ENCODE assay signal across 1 cellular context in genomic region chr1:117928881-117929339, GRCh38.
TF ChIP-seq lines count a peak whose summit lies in the region.

No MANE protein-coding gene starts in this region.

TF ChIP-seq in HepG2, 621 proteins besides CTCF, POLR2A, EP300 and RAD21 (continued from another document and continues in another):
- TF ChIP-seq PBX3 (CRISPR knock-in tag; IDR thresholded peaks at IDR 0.05; ENCODE audit: borderline replicate concordance) (no peak), ARNT2 (CRISPR knock-in tag; IDR thresholded peaks at IDR 0.05; ENCODE audit: low read depth) (peak; percentile 58; the same call in 1 of the 2 replicates), SATB2 (CRISPR knock-in tag; IDR thresholded peaks at IDR 0.05) (no peak), CBX2 (IDR thresholded peaks at IDR 0.05; ENCODE audit: low read depth, low read length) (no peak), CBX2 (CRISPR knock-in tag; IDR thresholded peaks at IDR 0.05; ENCODE audit: low read depth) (no peak), HMG20B (CRISPR knock-in tag; conservative IDR thresholded peaks at IDR 0.05) (no peak), CREBL2 (CRISPR knock-in tag; IDR thresholded peaks at IDR 0.05; ENCODE audit: borderline replicate concordance) (no peak), ZNF660 (CRISPR knock-in tag; IDR thresholded peaks at IDR 0.05; ENCODE audit: borderline replicate concordance, low read depth) (no peak), ZNF747 (CRISPR knock-in tag; IDR thresholded peaks at IDR 0.05; ENCODE audit: borderline replicate concordance) (0 out of 2 replicates have a peak, but pooled peaks have one; percentile 52), TOPORS (CRISPR knock-in tag; IDR thresholded peaks at IDR 0.05) (no peak), ZNF891 (CRISPR knock-in tag; IDR thresholded peaks at IDR 0.05) (0 out of 2 replicates have a peak, but pooled peaks have one; percentile 18), POLR2AphosphoS5 (IDR thresholded peaks at IDR 0.05; ENCODE audit: low read depth, low read length) (no peak), MEIS1 (CRISPR knock-in tag; IDR thresholded peaks at IDR 0.05; ENCODE audit: borderline replicate concordance) (peak; percentile 53; the same call in 1 of the 2 replicates), ZBTB46 (CRISPR knock-in tag; IDR thresholded peaks at IDR 0.05; ENCODE audit: borderline replicate concordance) (0 out of 2 replicates have a peak, but pooled peaks have one; percentile 24), ZNF883 (CRISPR knock-in tag; IDR thresholded peaks at IDR 0.05; ENCODE audit: not compliant biosample characterization) (no peak), TRAFD1 (CRISPR knock-in tag; IDR thresholded peaks at IDR 0.05; ENCODE audit: borderline replicate concordance) (no peak; the same call in 1 of the 2 replicates), HOXA7 (CRISPR knock-in tag; IDR thresholded peaks at IDR 0.05) (no peak), MLXIP (CRISPR knock-in tag; IDR thresholded peaks at IDR 0.05; ENCODE audit: borderline replicate concordance) (no peak), SP1 (IDR thresholded peaks at IDR 0.05) (no peak), SP1 (CRISPR knock-in tag; IDR thresholded peaks at IDR 0.05) (no peak), AKAP8 (CRISPR knock-in tag; IDR thresholded peaks at IDR 0.05) (peak; percentile 42; the same call in 1 of the 2 replicates), ARNTL (CRISPR knock-in tag; IDR thresholded peaks at IDR 0.05) (0 out of 2 replicates have a peak, but pooled peaks have one; percentile 10), ZNF264 (CRISPR knock-in tag; IDR thresholded peaks at IDR 0.05) (no peak), ZNF501 (CRISPR knock-in tag; IDR thresholded peaks at IDR 0.05) (no peak), ZMAT3 (CRISPR knock-in tag; conservative IDR thresholded peaks at IDR 0.05) (no peak; the same call in 1 of the 2 replicates), MAX (IDR thresholded peaks at IDR 0.05) (no peak), ZNF280B (CRISPR knock-in tag; IDR thresholded peaks at IDR 0.05; ENCODE audit: borderline replicate concordance) (no peak), MXD4 (CRISPR knock-in tag; IDR thresholded peaks at IDR 0.05) (no peak), ETV5 (CRISPR knock-in tag; IDR thresholded peaks at IDR 0.05; ENCODE audit: borderline replicate concordance) (peak; percentile 13; the same call in 1 of the 2 replicates), KMT2B (CRISPR knock-in tag; IDR thresholded peaks at IDR 0.05) (no peak), ZNF619 (CRISPR knock-in tag; IDR thresholded peaks at IDR 0.05) (no peak), KDM5A (IDR thresholded peaks at IDR 0.05; ENCODE audit: borderline replicate concordance, low read length) (peak; percentile 68), REXO4 (CRISPR knock-in tag; IDR thresholded peaks at IDR 0.05; ENCODE audit: borderline replicate concordance) (peak; percentile 60; the same call in 1 of the 2 replicates), EED (CRISPR knock-in tag; IDR thresholded peaks at IDR 0.05) (peak; percentile 87; the same call in 1 of the 2 replicates), ZNF639 (CRISPR knock-in tag; conservative IDR thresholded peaks at IDR 0.05) (no peak), TARDBP (CRISPR knock-in tag; IDR thresholded peaks at IDR 0.05) (no peak), ZKSCAN5 (CRISPR knock-in tag; IDR thresholded peaks at IDR 0.05) (no peak), STAG1 (CRISPR knock-in tag; IDR thresholded peaks at IDR 0.05) (peak; percentile 32), NCOA2 (CRISPR knock-in tag; IDR thresholded peaks at IDR 0.05) (no peak), HOXA9 (CRISPR knock-in tag; IDR thresholded peaks at IDR 0.05; ENCODE audit: borderline replicate concordance) (no peak), MATR3 (CRISPR knock-in tag; IDR thresholded peaks at IDR 0.05) (no peak), ZFP37 (CRISPR knock-in tag; IDR thresholded peaks at IDR 0.05; ENCODE audit: borderline replicate concordance) (no peak), RFX3 (CRISPR knock-in tag; IDR thresholded peaks at IDR 0.05) (no peak), MAFF (IDR thresholded peaks at IDR 0.05; ENCODE audit: low read depth, low read length) (no peak), ZFP41 (CRISPR knock-in tag; IDR thresholded peaks at IDR 0.05; ENCODE audit: borderline replicate concordance) (no peak; the same call in 1 of the 2 replicates), ZMYM3 (CRISPR knock-in tag; IDR thresholded peaks at IDR 0.05) (no peak), PAWR (CRISPR knock-in tag; IDR thresholded peaks at IDR 0.05; ENCODE audit: borderline replicate concordance) (no peak), HMGA1 (CRISPR knock-in tag; conservative IDR thresholded peaks at IDR 0.05) (no peak), ZNF543 (CRISPR knock-in tag; IDR thresholded peaks at IDR 0.05) (no peak), FOXO4 (CRISPR knock-in tag; conservative IDR thresholded peaks at IDR 0.05) (no peak), ZFP36 (IDR thresholded peaks at IDR 0.05; ENCODE audit: borderline replicate concordance, low read depth, low read length, partially characterized antibody) (no peak), SNAPC4 (CRISPR knock-in tag; IDR thresholded peaks at IDR 0.05) (no peak; the same call in 1 of the 2 replicates), ZNF17 (CRISPR knock-in tag; IDR thresholded peaks at IDR 0.05) (no peak), ZNF136 (CRISPR knock-in tag; IDR thresholded peaks at IDR 0.05; ENCODE audit: low read depth) (no peak)
